27 cellular contexts compared by ENCODE assay signal in genomic region chrY:13069111-13069510, GRCh38.
"Had no signal": no experiment of that assay in that cellular context is flagged by ENCODE, and none has a peak within 500 bp of the region (broad histone marks: within the 10 kb centered on the region; RNA-seq: fewer than 3 reads in every experiment).

No MANE protein-coding gene starts in this region.

- H3K36me3 ChIP-seq: brain microvascular endothelial cell, esophagus muscularis mucosa, gastrocnemius medialis had no signal

- H3K27me3 ChIP-seq: brain microvascular endothelial cell, esophagus muscularis mucosa, foreskin keratinocyte, gastrocnemius medialis had no signal

- H3K4me3 ChIP-seq: esophagus muscularis mucosa, gastrocnemius medialis had no signal

- H3K9me3 ChIP-seq: esophagus muscularis mucosa, gastrocnemius medialis had no signal

- H3K4me1 ChIP-seq: esophagus muscularis mucosa, foreskin keratinocyte, gastrocnemius medialis had no signal

- DNase-seq: activated CD4-positive, alpha-beta memory T cell treated with anti-CD3 and anti-CD28 coated beads, Interleukin-2, amount 10 ng/mL, durations not matched to agents 7 days and 5 days; activated CD4-positive, alpha-beta T cell treated with anti-CD3 and anti-CD28 coated beads for 1 hour; activated CD4-positive, alpha-beta T cell treated with anti-CD3 and anti-CD28 coated beads for 4 hours; activated CD4-positive, alpha-beta T cell treated with anti-CD3 and anti-CD28 coated beads, Interleukin-2, amount 10 ng/mL, durations not matched to agents 7 days and 5 days; activated CD4-positive, alpha-beta T cell treated with anti-CD3 and anti-CD28 coated beads, Interleukin-2, amount 50 U/mL, for 4 hours; activated CD8-positive, alpha-beta memory T cell treated with anti-CD3 and anti-CD28 coated beads, Interleukin-2, amount 50 U/mL, for 48 hours; activated gamma-delta T cell; activated naive CD4-positive, alpha-beta T cell; activated naive CD4-positive, alpha-beta T cell treated with anti-CD3 and anti-CD28 coated beads, Interleukin-2, amount 10 ng/mL, durations not matched to agents 7 days and 5 days; activated naive CD8-positive, alpha-beta T cell treated with anti-CD3 and anti-CD28 coated beads, Interleukin-2, amount 10 ng/mL, durations not matched to agents 7 days and 5 days; activated T-cell treated with anti-CD3 and anti-CD28 coated beads for 4 hours; activated T-cell treated with anti-CD3 and anti-CD28 coated beads, Interleukin-2, amount 50 U/mL, for 24 hours; activated T-cell treated with anti-CD3 and anti-CD28 coated beads, Interleukin-2, amount 50 U/mL, for 72 hours; amniotic stem cell; anterior cingulate cortex; brain microvascular endothelial cell; caudate nucleus; cortex of kidney; dermis blood vessel endothelial cell; effector CD4-positive, alpha-beta T cell; effector memory CD8-positive, alpha-beta T cell; erythroblast; foreskin keratinocyte; gastrocnemius medialis; T-helper 2 cell had no signal

- H3K27ac ChIP-seq: brain microvascular endothelial cell, esophagus muscularis mucosa, foreskin keratinocyte, gastrocnemius medialis, VCaP had no signal
